Comparison of ENCODE assay signal across 1 cellular context in the genomic region with DNA sequence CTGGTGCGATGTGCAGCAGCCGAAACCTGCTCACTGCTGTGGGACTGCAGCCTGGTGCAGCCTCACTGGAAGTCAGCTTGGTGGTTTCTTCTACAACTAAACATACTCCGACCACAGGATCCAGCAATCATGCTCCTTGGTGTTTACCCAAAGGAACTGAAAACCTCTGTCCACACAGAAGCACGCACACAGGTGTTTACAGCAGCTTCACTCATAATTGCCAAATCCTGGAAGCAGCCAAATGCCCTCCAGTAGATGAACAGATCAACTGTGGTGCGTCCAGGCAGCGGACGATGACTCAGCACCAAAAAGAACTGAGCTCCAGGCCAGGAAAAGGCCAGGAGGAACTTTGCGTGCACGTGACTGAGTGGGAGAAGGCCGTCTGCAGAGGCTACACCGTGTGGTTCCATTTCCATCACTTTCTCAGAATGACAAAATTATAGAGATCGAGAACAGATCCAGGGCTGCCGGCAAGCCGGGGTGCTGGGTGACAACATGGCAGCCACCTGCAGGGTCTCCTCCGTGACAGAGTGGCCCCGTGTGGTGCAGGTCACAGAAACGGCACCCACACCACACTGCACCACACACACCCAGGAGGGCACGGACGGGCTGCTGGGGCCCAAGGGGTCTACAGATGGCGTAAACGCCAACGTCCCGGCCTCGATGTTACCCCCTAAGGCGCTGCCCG.
TF ChIP-seq lines count a peak whose summit lies in the region.

No MANE protein-coding gene starts in this region.

TF ChIP-seq in K562, 482 proteins besides CTCF, POLR2A, EP300 and RAD21 (continued from another document and continues in another):
- TF ChIP-seq ZNF318 (IDR thresholded peaks at IDR 0.05; ENCODE audit: borderline replicate concordance in 1 of 2, low read depth in 1 of 2) (peak in 1 of 2 experiments; percentile 24; a peak in 1 of 4 replicates), POLR2G (IDR thresholded peaks at IDR 0.05; ENCODE audit: low read depth, low read length) (no peak; the same call in 1 of the 2 replicates), RERE (CRISPR knock-in tag; IDR thresholded peaks at IDR 0.05; ENCODE audit: borderline replicate concordance) (no peak), MYC (IDR thresholded peaks at IDR 0.05; ENCODE audit: low read depth, low read length) (peak; percentile 71), MYC (CRISPR knock-in tag; IDR thresholded peaks at IDR 0.05; ENCODE audit: borderline replicate concordance, low read depth) (no peak), ZNF668 (CRISPR knock-in tag; IDR thresholded peaks at IDR 0.05) (0 out of 2 replicates have a peak, but pooled peaks have one; percentile 62), ZBTB17 (CRISPR knock-in tag; IDR thresholded peaks at IDR 0.05) (no peak), RBM15 (IDR thresholded peaks at IDR 0.05; ENCODE audit: insufficient read depth, low read length) (no peak), SRF (CRISPR knock-in tag; IDR thresholded peaks at IDR 0.05) (0 out of 4 replicates have a peak, but pooled peaks of 1 of the 2 experiments have one; percentile 7), RBM14 (IDR thresholded peaks at IDR 0.05; ENCODE audit: borderline replicate concordance, insufficient read depth, low read depth, low read length) (no peak), ARHGAP35 (IDR thresholded peaks at IDR 0.05; ENCODE audit: partially characterized antibody) (no peak), DNMT1 (IDR thresholded peaks at IDR 0.05) (no peak), ZNF175 (CRISPR knock-in tag; IDR thresholded peaks at IDR 0.05; ENCODE audit: low read depth) (no peak), TBL1XR1 (IDR thresholded peaks at IDR 0.05; ENCODE audit: low read length in 2 of 2) (no peak), HSF4 (CRISPR knock-in tag; IDR thresholded peaks at IDR 0.05; ENCODE audit: borderline replicate concordance) (no peak), ZC3H4 (CRISPR knock-in tag; IDR thresholded peaks at IDR 0.05; ENCODE audit: borderline replicate concordance) (no peak), NFXL1 (CRISPR knock-in tag; IDR thresholded peaks at IDR 0.05) (no peak), ZNF57 (CRISPR knock-in tag; IDR thresholded peaks at IDR 0.05) (no peak), PHB2 (IDR thresholded peaks at IDR 0.05; ENCODE audit: low read depth) (no peak), MTA1 (IDR thresholded peaks at IDR 0.05; ENCODE audit: borderline replicate concordance) (peak; percentile 71; the same call in 1 of the 2 replicates), ZC3H8 (IDR thresholded peaks at IDR 0.05) (no peak), ZNF12 (CRISPR knock-in tag; IDR thresholded peaks at IDR 0.05) (no peak), FOXO4 (CRISPR knock-in tag; IDR thresholded peaks at IDR 0.05) (no peak), ZFP91 (CRISPR knock-in tag; IDR thresholded peaks at IDR 0.05) (no peak), NFYB (IDR thresholded peaks at IDR 0.05; ENCODE audit: extremely low read depth, insufficient read length) (no peak), CREB5 (CRISPR knock-in tag; IDR thresholded peaks at IDR 0.05) (no peak), PHF21A (IDR thresholded peaks at IDR 0.05; ENCODE audit: borderline replicate concordance, low read depth) (no peak), ZNF551 (CRISPR knock-in tag; IDR thresholded peaks at IDR 0.05) (no peak), ATF3 (IDR thresholded peaks at IDR 0.05) (peak; percentile 83), ATF3 (CRISPR knock-in tag; conservative IDR thresholded peaks at IDR 0.05) (no peak), ZNF311 (CRISPR knock-in tag; IDR thresholded peaks at IDR 0.05) (peak; percentile 23; the same call in 1 of the 2 replicates), ZNF282 (CRISPR knock-in tag; IDR thresholded peaks at IDR 0.05) (no peak), SMAD1 (IDR thresholded peaks at IDR 0.05; ENCODE audit: low read depth, low read length, partially characterized antibody) (no peak)
- TF ChIP-seq, protein P1, sequence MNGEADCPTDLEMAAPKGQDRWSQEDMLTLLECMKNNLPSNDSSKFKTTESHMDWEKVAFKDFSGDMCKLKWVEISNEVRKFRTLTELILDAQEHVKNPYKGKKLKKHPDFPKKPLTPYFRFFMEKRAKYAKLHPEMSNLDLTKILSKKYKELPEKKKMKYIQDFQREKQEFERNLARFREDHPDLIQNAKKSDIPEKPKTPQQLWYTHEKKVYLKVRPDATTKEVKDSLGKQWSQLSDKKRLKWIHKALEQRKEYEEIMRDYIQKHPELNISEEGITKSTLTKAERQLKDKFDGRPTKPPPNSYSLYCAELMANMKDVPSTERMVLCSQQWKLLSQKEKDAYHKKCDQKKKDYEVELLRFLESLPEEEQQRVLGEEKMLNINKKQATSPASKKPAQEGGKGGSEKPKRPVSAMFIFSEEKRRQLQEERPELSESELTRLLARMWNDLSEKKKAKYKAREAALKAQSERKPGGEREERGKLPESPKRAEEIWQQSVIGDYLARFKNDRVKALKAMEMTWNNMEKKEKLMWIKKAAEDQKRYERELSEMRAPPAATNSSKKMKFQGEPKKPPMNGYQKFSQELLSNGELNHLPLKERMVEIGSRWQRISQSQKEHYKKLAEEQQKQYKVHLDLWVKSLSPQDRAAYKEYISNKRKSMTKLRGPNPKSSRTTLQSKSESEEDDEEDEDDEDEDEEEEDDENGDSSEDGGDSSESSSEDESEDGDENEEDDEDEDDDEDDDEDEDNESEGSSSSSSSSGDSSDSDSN (IDR thresholded peaks at IDR 0.05; ENCODE audit: borderline replicate concordance in 1 of 2, low read depth in 2 of 2, low read length in 2 of 2): 0 out of 4 replicates have a peak, but pooled peaks of 1 of the 2 experiments have one; percentile 28
